ENCODE assay signal across 19 cellular contexts in the genomic region with DNA sequence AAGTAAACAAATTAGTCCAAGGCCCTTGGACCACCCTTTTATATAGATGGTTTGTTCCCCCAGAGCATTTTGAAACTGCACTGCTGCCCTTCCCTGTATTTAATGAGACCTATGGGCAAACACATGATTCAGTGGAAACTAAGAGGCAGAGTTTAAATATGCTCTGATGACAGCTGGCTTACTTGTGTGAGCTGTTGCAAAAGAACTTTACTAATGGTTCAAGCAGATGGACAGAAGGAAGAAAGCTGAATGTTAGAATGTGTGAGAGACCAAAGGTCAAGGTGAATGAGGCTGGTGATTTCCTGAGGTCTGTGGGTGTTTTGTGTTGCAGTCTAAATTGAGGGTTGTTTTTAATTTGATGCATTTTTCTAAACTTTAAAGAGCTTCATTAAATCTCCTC.
A peak's percentile ranks its signal among the peaks of the same experiment; 100 is the strongest.
DNase-seq lines count a peak whose midpoint lies in the region; ATAC-seq and TF ChIP-seq lines count a peak whose summit lies in the region.
"Had no signal": no experiment of that assay in that cellular context is flagged by ENCODE, and none has a peak within 500 bp of the region (broad histone marks: within the 10 kb centered on the region; RNA-seq: fewer than 3 reads in every experiment).

No MANE protein-coding gene starts in this region.

- no peak overlapping the region for H3K27ac ChIP-seq in liver (ENCODE audit: low read depth in 1 of 2, low read length in 2 of 2)
- no peak overlapping the region for H3K27ac ChIP-seq in thyroid gland
- H3K27ac ChIP-seq: C4-2B, Peyer's patch, SK-N-MC had no signal

- no peak overlapping the region for H3K27ac Mint-ChIP-seq in activated CD4-positive, alpha-beta T cell treated with anti-CD3 and anti-CD28 coated beads, Interleukin-2, amount 10 ng/mL, durations not matched to agents 24 days and 14 days

- H3K27me3 ChIP-seq in liver (ENCODE audit: control insufficient read depth in 4 of 4, insufficient read depth in 4 of 4, low read length in 3 of 4) (no peaks in the 10 kb centered on the region), thyroid gland (no peaks in the 10 kb centered on the region)
- H3K27me3 ChIP-seq: Peyer's patch had no signal

- peak; percentile 1 for DNase-seq in AG10803 (ENCODE audit: low read depth)
- DNase-seq in HuH-7 (ENCODE audit: low spot score), result peak; percentile 13
- peak; percentile 3 for DNase-seq in epithelial cell of esophagus (ENCODE audit: low read depth)
- no peak for DNase-seq in activated CD4-positive, alpha-beta T cell treated with anti-CD3 and anti-CD28 coated beads, Interleukin-2, amount 10 ng/mL, durations not matched to agents 24 days and 14 days
- no peak for DNase-seq in thyroid gland
- DNase-seq in cerebellar cortex (ENCODE audit: low spot score), result no peak
- DNase-seq: DMS 273 treated with DMSO at 0.1 percent for 48 hours, GF-D8, NCI-H2029, NCI-H2171, NCI-H446, NCI-H774, Peyer's patch, Right ventricle myocardium superior had no signal

- no peak for TF ChIP-seq RAD21 in liver (IDR thresholded peaks at IDR 0.05)

- H3K9ac ChIP-seq in liver (ENCODE audit: low read depth in 1 of 2, low read length in 2 of 2), result no peak overlapping the region

- intact Hi-C loops in activated CD4-positive, alpha-beta T cell treated with anti-CD3 and anti-CD28 coated beads, Interleukin-2, amount 10 ng/mL, durations not matched to agents 24 days and 14 days (cut with micrococcal nuclease), result no loop called here
- intact Hi-C loops in thyroid gland (cut with DNase I), result no loop called here

- H3K4me1 ChIP-seq in liver (ENCODE audit: control insufficient read depth in 4 of 4, insufficient read depth in 4 of 4, low read length in 3 of 4) (peaks cover 0 to 21% (median 13%) of the 10 kb centered on the region in 4 donors), thyroid gland (no peaks in the 10 kb centered on the region)
- H3K4me1 ChIP-seq: HAP-1, Peyer's patch had no signal

- H3K9me3 Mint-ChIP-seq in activated CD4-positive, alpha-beta T cell treated with anti-CD3 and anti-CD28 coated beads, Interleukin-2, amount 10 ng/mL, durations not matched to agents 24 days and 14 days, result no peaks in the 10 kb centered on the region

- H3K9me3 ChIP-seq in liver (ENCODE audit: control insufficient read depth in 4 of 4, low read length in 3 of 4) (no peaks in the 10 kb centered on the region), thyroid gland (no peaks in the 10 kb centered on the region)
- H3K9me3 ChIP-seq: HAP-1, Peyer's patch had no signal

- no peaks in the 10 kb centered on the region for H3K27me3 Mint-ChIP-seq in activated CD4-positive, alpha-beta T cell treated with anti-CD3 and anti-CD28 coated beads, Interleukin-2, amount 10 ng/mL, durations not matched to agents 24 days and 14 days

- H3K4me3 ChIP-seq in AG10803 (ENCODE audit: low read length) (no peak overlapping the region), epithelial cell of esophagus (ENCODE audit: low read length) (no peak overlapping the region), liver (ENCODE audit: low read depth in 1 of 3, low read length in 3 of 3) (no peak overlapping the region), thyroid gland (replicated peaks in 1 of 3) (no peak overlapping the region)
- H3K4me3 ChIP-seq: HAP-1, Peyer's patch, SK-N-MC had no signal

- no peak overlapping the region for H3K4me3 Mint-ChIP-seq in activated CD4-positive, alpha-beta T cell treated with anti-CD3 and anti-CD28 coated beads, Interleukin-2, amount 10 ng/mL, durations not matched to agents 24 days and 14 days

- TF ChIP-seq CTCF in AG10803 (conservative IDR thresholded peaks at IDR 0.05; ENCODE audit: low read length) (no peak), epithelial cell of esophagus (IDR thresholded peaks at IDR 0.05; ENCODE audit: insufficient read depth, low read depth, low read length, missing control alignments) (no peak), liver (IDR thresholded peaks at IDR 0.05; ENCODE audit: low read depth, low read length, missing input control) (no peak), thyroid gland (IDR thresholded peaks at IDR 0.05) (no peak)

- ATAC-seq in SK-N-SH treated with all-trans-retinoic acid at 6 μM for 48 hours, result no peak

- no peak for TF ChIP-seq POLR2A in thyroid gland (IDR thresholded peaks at IDR 0.05)

- H3K36me3 Mint-ChIP-seq in activated CD4-positive, alpha-beta T cell treated with anti-CD3 and anti-CD28 coated beads, Interleukin-2, amount 10 ng/mL, durations not matched to agents 24 days and 14 days (ENCODE audit: low read depth), result no peaks in the 10 kb centered on the region

- H3K36me3 ChIP-seq in liver (ENCODE audit: control insufficient read depth in 4 of 4, insufficient read depth in 3 of 4, low read depth in 1 of 4, low read length in 3 of 4) (no peaks in the 10 kb centered on the region), thyroid gland (no peaks in the 10 kb centered on the region)
- H3K36me3 ChIP-seq: HAP-1, Peyer's patch had no signal

- no peaks in the 10 kb centered on the region for H3K4me1 Mint-ChIP-seq in activated CD4-positive, alpha-beta T cell treated with anti-CD3 and anti-CD28 coated beads, Interleukin-2, amount 10 ng/mL, durations not matched to agents 24 days and 14 days

TF ChIP-seq in liver, 16 proteins besides CTCF, POLR2A, EP300 and RAD21:
- TF ChIP-seq YY1 (IDR thresholded peaks at IDR 0.05) (peak; percentile 11), RXRA (IDR thresholded peaks at IDR 0.05) (peak in 1 of 2 donors; percentile 17), JUND (IDR thresholded peaks at IDR 0.05) (peak in 1 of 2 donors; percentile 52), HNF4G (IDR thresholded peaks at IDR 0.05) (no peak), HNF4A (conservative IDR thresholded peaks at IDR 0.05) (peak; percentile 28 to 38)
TF ChIP-seq in liver: peak in this region for 4.

TF ChIP-seq in SK-N-SH treated with all-trans-retinoic acid at 6 μM for 48 hours, 23 proteins besides CTCF, POLR2A, EP300 and RAD21 (continues in another document):
- TF ChIP-seq, protein P1, sequence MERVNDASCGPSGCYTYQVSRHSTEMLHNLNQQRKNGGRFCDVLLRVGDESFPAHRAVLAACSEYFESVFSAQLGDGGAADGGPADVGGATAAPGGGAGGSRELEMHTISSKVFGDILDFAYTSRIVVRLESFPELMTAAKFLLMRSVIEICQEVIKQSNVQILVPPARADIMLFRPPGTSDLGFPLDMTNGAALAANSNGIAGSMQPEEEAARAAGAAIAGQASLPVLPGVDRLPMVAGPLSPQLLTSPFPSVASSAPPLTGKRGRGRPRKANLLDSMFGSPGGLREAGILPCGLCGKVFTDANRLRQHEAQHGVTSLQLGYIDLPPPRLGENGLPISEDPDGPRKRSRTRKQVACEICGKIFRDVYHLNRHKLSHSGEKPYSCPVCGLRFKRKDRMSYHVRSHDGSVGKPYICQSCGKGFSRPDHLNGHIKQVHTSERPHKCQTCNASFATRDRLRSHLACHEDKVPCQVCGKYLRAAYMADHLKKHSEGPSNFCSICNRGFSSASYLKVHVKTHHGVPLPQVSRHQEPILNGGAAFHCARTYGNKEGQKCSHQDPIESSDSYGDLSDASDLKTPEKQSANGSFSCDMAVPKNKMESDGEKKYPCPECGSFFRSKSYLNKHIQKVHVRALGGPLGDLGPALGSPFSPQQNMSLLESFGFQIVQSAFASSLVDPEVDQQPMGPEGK (CRISPR knock-in tag; IDR thresholded peaks at IDR 0.05; ENCODE audit: borderline replicate concordance), result no peak
- TF ChIP-seq, protein P2, sequence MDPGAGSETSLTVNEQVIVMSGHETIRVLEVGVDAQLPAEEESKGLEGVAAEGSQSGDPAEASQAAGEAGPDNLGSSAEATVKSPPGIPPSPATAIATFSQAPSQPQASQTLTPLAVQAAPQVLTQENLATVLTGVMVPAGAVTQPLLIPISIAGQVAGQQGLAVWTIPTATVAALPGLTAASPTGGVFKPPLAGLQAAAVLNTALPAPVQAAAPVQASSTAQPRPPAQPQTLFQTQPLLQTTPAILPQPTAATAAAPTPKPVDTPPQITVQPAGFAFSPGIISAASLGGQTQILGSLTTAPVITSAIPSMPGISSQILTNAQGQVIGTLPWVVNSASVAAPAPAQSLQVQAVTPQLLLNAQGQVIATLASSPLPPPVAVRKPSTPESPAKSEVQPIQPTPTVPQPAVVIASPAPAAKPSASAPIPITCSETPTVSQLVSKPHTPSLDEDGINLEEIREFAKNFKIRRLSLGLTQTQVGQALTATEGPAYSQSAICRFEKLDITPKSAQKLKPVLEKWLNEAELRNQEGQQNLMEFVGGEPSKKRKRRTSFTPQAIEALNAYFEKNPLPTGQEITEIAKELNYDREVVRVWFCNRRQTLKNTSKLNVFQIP (CRISPR knock-in tag; IDR thresholded peaks at IDR 0.05; ENCODE audit: borderline replicate concordance, low read depth), result no peak
- TF ChIP-seq ESRRG (CRISPR knock-in tag; IDR thresholded peaks at IDR 0.05) (no peak), ARNTL (CRISPR knock-in tag; IDR thresholded peaks at IDR 0.05; ENCODE audit: borderline replicate concordance, low read depth) (no peak), OSR1 (CRISPR knock-in tag; IDR thresholded peaks at IDR 0.05) (no peak), ZNF70 (CRISPR knock-in tag; IDR thresholded peaks at IDR 0.05) (no peak), PPARA (CRISPR knock-in tag; IDR thresholded peaks at IDR 0.05; ENCODE audit: borderline replicate concordance) (no peak), BACH2 (CRISPR knock-in tag; IDR thresholded peaks at IDR 0.05; ENCODE audit: borderline replicate concordance) (no peak), ZNF8 (CRISPR knock-in tag; IDR thresholded peaks at IDR 0.05) (no peak), TSHZ2 (CRISPR knock-in tag; IDR thresholded peaks at IDR 0.05) (no peak)

Comparison
In these comparisons a context has a peak if more than half of its experiments do, and no peak if none do; other contexts are left out.
1. DNase-seq: peak in AG10803 (single experiment), HuH-7 (single experiment) and epithelial cell of esophagus (single experiment); none in activated CD4-positive, alpha-beta T cell treated with anti-CD3 and anti-CD28 coated beads, Interleukin-2, amount 10 ng/mL, durations not matched to agents 24 days and 14 days (single experiment), thyroid gland (0 of 2) and cerebellar cortex (single experiment).